Comparison of ENCODE assay signal across 18 cellular contexts in the genomic region with DNA sequence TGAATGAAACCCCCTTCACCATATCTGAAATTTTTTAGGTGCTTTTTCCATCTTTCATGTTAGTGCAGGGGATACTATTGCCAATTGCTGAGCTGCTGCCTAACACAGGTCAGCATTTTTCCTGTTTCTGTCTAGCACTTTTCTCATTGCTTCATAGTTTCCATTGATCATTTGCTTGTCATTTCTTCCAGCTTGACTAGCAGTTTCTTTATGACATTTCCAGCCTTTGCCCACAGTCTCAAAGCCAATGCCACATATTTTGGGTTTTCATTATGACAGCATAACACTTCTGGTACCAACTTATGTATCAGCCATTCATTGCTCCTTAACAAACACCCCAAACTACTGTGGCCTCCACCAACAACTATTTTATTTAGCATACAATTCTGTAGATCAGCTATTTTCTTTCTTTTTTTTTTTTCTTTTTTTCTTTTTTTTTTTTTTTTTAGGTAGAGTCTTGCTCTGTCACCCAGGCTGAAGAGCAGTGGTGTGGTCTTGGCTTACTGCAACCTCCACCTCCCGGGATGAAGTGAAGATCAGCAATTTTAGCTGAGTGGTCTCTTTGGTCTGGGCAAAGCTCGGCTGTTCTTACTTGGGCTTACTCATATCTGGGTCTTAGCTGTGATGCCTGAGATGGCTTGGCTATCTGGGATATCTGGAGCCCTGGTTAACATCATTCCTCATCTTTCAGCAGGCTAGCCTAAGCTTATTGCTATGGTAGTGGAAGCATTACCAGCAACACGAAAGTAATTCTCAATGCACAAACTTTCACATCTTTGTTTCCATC.
DNase-seq lines count a peak whose midpoint lies in the region; ATAC-seq and TF ChIP-seq lines count a peak whose summit lies in the region.
"Had no signal": no experiment of that assay in that cellular context is flagged by ENCODE, and none has a peak within 500 bp of the region (broad histone marks: within the 10 kb centered on the region; RNA-seq: fewer than 3 reads in every experiment).

No MANE protein-coding gene starts in this region.

- TF ChIP-seq POLR2A in adrenal gland (IDR thresholded peaks at IDR 0.05): no peak

- peak overlapping the region; percentile 11 for H3K4me3 Mint-ChIP-seq in activated naive CD4-positive, alpha-beta T cell treated with anti-CD3 and anti-CD28 coated beads, Interleukin-2, amount 50 U/mL, for 24 hours
- peak overlapping the region; percentile 56 for H3K4me3 Mint-ChIP-seq in activated T-helper 1 cell treated with anti-CD3 and anti-CD28 coated beads, Interleukin-12 subunit alpha, Interleukin-12 subunit beta, Interleukin-2, Interleukin-4 antibody, amounts not matched to agents 30 ng/mL and 10 ng/mL and 1 ng/mL, durations not matched to agents 14 hours and 24 hours and 36 hours
- H3K4me3 Mint-ChIP-seq in stimulated activated memory B cell treated with anti-CD40 and anti-IgM and Interleukin-4, amounts not matched to agents 10 μg/mL and 1 μg/mL and 100 μg/mL, for 72 hours: no peak overlapping the region
- H3K4me3 Mint-ChIP-seq: activated naive CD8-positive, alpha-beta T cell treated with anti-CD3 and anti-CD28 coated beads, Interleukin-2, amount 10 ng/mL, durations not matched to agents 7 days and 5 days had no signal

- DNase-seq in activated naive CD4-positive, alpha-beta T cell (lab: John Stamatoyannopoulos, UW): no peak
- DNase-seq in activated T-helper 1 cell treated with anti-CD3 and anti-CD28 coated beads, Interleukin-12 subunit alpha, Interleukin-12 subunit beta, Interleukin-2, Interleukin-4 antibody, amounts not matched to agents 30 ng/mL and 10 ng/mL and 1 ng/mL, durations not matched to agents 14 hours and 24 hours and 36 hours (ENCODE audit: low spot score): no peak
- DNase-seq in adrenal gland: no peak
- no peak for DNase-seq in nucleus accumbens (lab: John Stamatoyannopoulos, UW)
- DNase-seq in NCI-H187 treated with DMSO at 0.1 percent for 48 hours (lab: John Stamatoyannopoulos, UW): no peak
- DNase-seq: activated naive CD8-positive, alpha-beta T cell treated with anti-CD3 and anti-CD28 coated beads, Interleukin-2, amount 10 ng/mL, durations not matched to agents 7 days and 5 days; dorsolateral prefrontal cortex; naive thymus-derived CD4-positive, alpha-beta T cell; NCI-H1694; SHP77 had no signal

- peak; percentile 82 for ATAC-seq in GM19463 (IDR thresholded peaks at IDR 0.05; ENCODE audit: unreplicated experiment)
- ATAC-seq in stimulated activated memory B cell treated with anti-CD40 and anti-IgM and Interleukin-4, amounts not matched to agents 10 μg/mL and 1 μg/mL and 100 μg/mL, for 72 hours: peak; percentile 54
- ATAC-seq: esophagus mucosa; HCT116; naive thymus-derived CD4-positive, alpha-beta T cell had no signal

- intact Hi-C loops in activated T-helper 1 cell treated with anti-CD3 and anti-CD28 coated beads, Interleukin-12 subunit alpha, Interleukin-12 subunit beta, Interleukin-2, Interleukin-4 antibody, amounts not matched to agents 30 ng/mL and 10 ng/mL and 1 ng/mL, durations not matched to agents 14 hours and 24 hours and 36 hours (cut with micrococcal nuclease): loop anchor here (1.0 to 10.0 kb wide), 11 partner anchors 53 to 1010 kb away; partner anchors contain the start of gene ARHGAP12
- intact Hi-C loops in adrenal gland (cut with DNase I): no loop called here

- H3K36me3 Mint-ChIP-seq in activated naive CD4-positive, alpha-beta T cell treated with anti-CD3 and anti-CD28 coated beads, Interleukin-2, amount 50 U/mL, for 24 hours: no peaks in the 10 kb centered on the region
- peaks cover 4% of the 10 kb centered on the region for H3K36me3 Mint-ChIP-seq in activated T-helper 1 cell treated with anti-CD3 and anti-CD28 coated beads, Interleukin-12 subunit alpha, Interleukin-12 subunit beta, Interleukin-2, Interleukin-4 antibody, amounts not matched to agents 30 ng/mL and 10 ng/mL and 1 ng/mL, durations not matched to agents 14 hours and 24 hours and 36 hours (ENCODE audit: low read depth)
- H3K36me3 Mint-ChIP-seq in stimulated activated memory B cell treated with anti-CD40 and anti-IgM and Interleukin-4, amounts not matched to agents 10 μg/mL and 1 μg/mL and 100 μg/mL, for 72 hours: no peaks in the 10 kb centered on the region
- H3K36me3 Mint-ChIP-seq: activated naive CD8-positive, alpha-beta T cell treated with anti-CD3 and anti-CD28 coated beads, Interleukin-2, amount 10 ng/mL, durations not matched to agents 7 days and 5 days; naive thymus-derived CD4-positive, alpha-beta T cell had no signal

- H3K27ac Mint-ChIP-seq in activated naive CD4-positive, alpha-beta T cell treated with anti-CD3 and anti-CD28 coated beads, Interleukin-2, amount 50 U/mL, for 24 hours: peak overlapping the region; percentile 90
- H3K27ac Mint-ChIP-seq in activated T-helper 1 cell treated with anti-CD3 and anti-CD28 coated beads, Interleukin-12 subunit alpha, Interleukin-12 subunit beta, Interleukin-2, Interleukin-4 antibody, amounts not matched to agents 30 ng/mL and 10 ng/mL and 1 ng/mL, durations not matched to agents 14 hours and 24 hours and 36 hours: peak overlapping the region; percentile 97
- H3K27ac Mint-ChIP-seq in stimulated activated memory B cell treated with anti-CD40 and anti-IgM and Interleukin-4, amounts not matched to agents 10 μg/mL and 1 μg/mL and 100 μg/mL, for 72 hours: peak overlapping the region; percentile 45
- H3K27ac Mint-ChIP-seq: activated naive CD8-positive, alpha-beta T cell treated with anti-CD3 and anti-CD28 coated beads, Interleukin-2, amount 10 ng/mL, durations not matched to agents 7 days and 5 days had no signal

- H3K9me3 Mint-ChIP-seq in activated naive CD4-positive, alpha-beta T cell treated with anti-CD3 and anti-CD28 coated beads, Interleukin-2, amount 50 U/mL, for 24 hours: no peaks in the 10 kb centered on the region
- H3K9me3 Mint-ChIP-seq in activated T-helper 1 cell treated with anti-CD3 and anti-CD28 coated beads, Interleukin-12 subunit alpha, Interleukin-12 subunit beta, Interleukin-2, Interleukin-4 antibody, amounts not matched to agents 30 ng/mL and 10 ng/mL and 1 ng/mL, durations not matched to agents 14 hours and 24 hours and 36 hours: no peaks in the 10 kb centered on the region
- no peaks in the 10 kb centered on the region for H3K9me3 Mint-ChIP-seq in stimulated activated memory B cell treated with anti-CD40 and anti-IgM and Interleukin-4, amounts not matched to agents 10 μg/mL and 1 μg/mL and 100 μg/mL, for 72 hours
- H3K9me3 Mint-ChIP-seq: activated naive CD8-positive, alpha-beta T cell treated with anti-CD3 and anti-CD28 coated beads, Interleukin-2, amount 10 ng/mL, durations not matched to agents 7 days and 5 days had no signal

- no peaks in the 10 kb centered on the region for H3K36me3 ChIP-seq in adrenal gland (replicated peaks in 1 of 2)
- H3K36me3 ChIP-seq: cardiac muscle cell, thoracic aorta had no signal

- 88 to 98% (median 90%) methylated on average over 3 of the region's 3 CpGs for WGBS in adrenal gland, 4 donors

- H3K27me3 ChIP-seq in adrenal gland: no peaks in the 10 kb centered on the region
- H3K27me3 ChIP-seq: cardiac muscle cell had no signal

- no peak overlapping the region for H3K4me3 ChIP-seq in adrenal gland
- H3K4me3 ChIP-seq: cardiac muscle cell, dorsolateral prefrontal cortex, lung, thoracic aorta had no signal

- no peak for TF ChIP-seq CTCF in adrenal gland (IDR thresholded peaks at IDR 0.05)

- H3K4me1 ChIP-seq in adrenal gland (replicated peaks in 1 of 2): no peaks in the 10 kb centered on the region

- no peak overlapping the region for H3K27ac ChIP-seq in adrenal gland
- H3K27ac ChIP-seq: cardiac muscle cell, dorsolateral prefrontal cortex, thoracic aorta had no signal

- peaks cover 22% of the 10 kb centered on the region for H3K4me1 Mint-ChIP-seq in activated naive CD4-positive, alpha-beta T cell treated with anti-CD3 and anti-CD28 coated beads, Interleukin-2, amount 50 U/mL, for 24 hours
- H3K4me1 Mint-ChIP-seq in activated T-helper 1 cell treated with anti-CD3 and anti-CD28 coated beads, Interleukin-12 subunit alpha, Interleukin-12 subunit beta, Interleukin-2, Interleukin-4 antibody, amounts not matched to agents 30 ng/mL and 10 ng/mL and 1 ng/mL, durations not matched to agents 14 hours and 24 hours and 36 hours (ENCODE audit: low read depth): peaks cover 29% of the 10 kb centered on the region
- H3K4me1 Mint-ChIP-seq in stimulated activated memory B cell treated with anti-CD40 and anti-IgM and Interleukin-4, amounts not matched to agents 10 μg/mL and 1 μg/mL and 100 μg/mL, for 72 hours: peaks cover 7% of the 10 kb centered on the region

- peaks cover 0 to 6% (median 0%) of the 10 kb centered on the region in 3 donors for H3K9me3 ChIP-seq in adrenal gland (replicated peaks in 1 of 3)
- H3K9me3 ChIP-seq: thoracic aorta had no signal

- no peaks in the 10 kb centered on the region for H3K27me3 Mint-ChIP-seq in activated naive CD4-positive, alpha-beta T cell treated with anti-CD3 and anti-CD28 coated beads, Interleukin-2, amount 50 U/mL, for 24 hours
- H3K27me3 Mint-ChIP-seq in activated T-helper 1 cell treated with anti-CD3 and anti-CD28 coated beads, Interleukin-12 subunit alpha, Interleukin-12 subunit beta, Interleukin-2, Interleukin-4 antibody, amounts not matched to agents 30 ng/mL and 10 ng/mL and 1 ng/mL, durations not matched to agents 14 hours and 24 hours and 36 hours (ENCODE audit: insufficient read depth): no peaks in the 10 kb centered on the region
- peaks cover 17% of the 10 kb centered on the region for H3K27me3 Mint-ChIP-seq in stimulated activated memory B cell treated with anti-CD40 and anti-IgM and Interleukin-4, amounts not matched to agents 10 μg/mL and 1 μg/mL and 100 μg/mL, for 72 hours

Comparison
In these comparisons a context has a peak if more than half of its experiments do, and no peak if none do; other contexts are left out.
1. H3K27ac Mint-ChIP-seq: peak in every context shown above with its lines; median percentile 97 in activated T-helper 1 cell treated with anti-CD3 and anti-CD28 coated beads, Interleukin-12 subunit alpha, Interleukin-12 subunit beta, Interleukin-2, Interleukin-4 antibody, amounts not matched to agents 30 ng/mL and 10 ng/mL and 1 ng/mL, durations not matched to agents 14 hours and 24 hours and 36 hours; 90 in activated naive CD4-positive, alpha-beta T cell treated with anti-CD3 and anti-CD28 coated beads, Interleukin-2, amount 50 U/mL, for 24 hours; 45 in stimulated activated memory B cell treated with anti-CD40 and anti-IgM and Interleukin-4, amounts not matched to agents 10 μg/mL and 1 μg/mL and 100 μg/mL, for 72 hours.